Comparison of ENCODE assay signal across 2 cellular contexts in genomic region chrX:2387614-2388239, GRCh38.
TF ChIP-seq lines count a peak whose summit lies in the region.

No MANE protein-coding gene starts in this region.

TF ChIP-seq in HepG2, 621 proteins besides CTCF, POLR2A, EP300 and RAD21:
- TF ChIP-seq, protein P1, sequence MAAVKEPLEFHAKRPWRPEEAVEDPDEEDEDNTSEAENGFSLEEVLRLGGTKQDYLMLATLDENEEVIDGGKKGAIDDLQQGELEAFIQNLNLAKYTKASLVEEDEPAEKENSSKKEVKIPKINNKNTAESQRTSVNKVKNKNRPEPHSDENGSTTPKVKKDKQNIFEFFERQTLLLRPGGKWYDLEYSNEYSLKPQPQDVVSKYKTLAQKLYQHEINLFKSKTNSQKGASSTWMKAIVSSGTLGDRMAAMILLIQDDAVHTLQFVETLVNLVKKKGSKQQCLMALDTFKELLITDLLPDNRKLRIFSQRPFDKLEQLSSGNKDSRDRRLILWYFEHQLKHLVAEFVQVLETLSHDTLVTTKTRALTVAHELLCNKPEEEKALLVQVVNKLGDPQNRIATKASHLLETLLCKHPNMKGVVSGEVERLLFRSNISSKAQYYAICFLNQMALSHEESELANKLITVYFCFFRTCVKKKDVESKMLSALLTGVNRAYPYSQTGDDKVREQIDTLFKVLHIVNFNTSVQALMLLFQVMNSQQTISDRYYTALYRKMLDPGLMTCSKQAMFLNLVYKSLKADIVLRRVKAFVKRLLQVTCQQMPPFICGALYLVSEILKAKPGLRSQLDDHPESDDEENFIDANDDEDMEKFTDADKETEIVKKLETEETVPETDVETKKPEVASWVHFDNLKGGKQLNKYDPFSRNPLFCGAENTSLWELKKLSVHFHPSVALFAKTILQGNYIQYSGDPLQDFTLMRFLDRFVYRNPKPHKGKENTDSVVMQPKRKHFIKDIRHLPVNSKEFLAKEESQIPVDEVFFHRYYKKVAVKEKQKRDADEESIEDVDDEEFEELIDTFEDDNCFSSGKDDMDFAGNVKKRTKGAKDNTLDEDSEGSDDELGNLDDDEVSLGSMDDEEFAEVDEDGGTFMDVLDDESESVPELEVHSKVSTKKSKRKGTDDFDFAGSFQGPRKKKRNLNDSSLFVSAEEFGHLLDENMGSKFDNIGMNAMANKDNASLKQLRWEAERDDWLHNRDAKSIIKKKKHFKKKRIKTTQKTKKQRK (IDR thresholded peaks at IDR 0.05; ENCODE audit: low read length): no peak
- TF ChIP-seq NR2F1 (CRISPR knock-in tag; IDR thresholded peaks at IDR 0.05) (no peak), NKX3-1 (CRISPR knock-in tag; IDR thresholded peaks at IDR 0.05) (no peak), ZNF816 (CRISPR knock-in tag; IDR thresholded peaks at IDR 0.05; ENCODE audit: borderline replicate concordance) (no peak), ZNF350 (CRISPR knock-in tag; IDR thresholded peaks at IDR 0.05; ENCODE audit: borderline replicate concordance, low read depth) (no peak), ZSCAN5A (CRISPR knock-in tag; IDR thresholded peaks at IDR 0.05; ENCODE audit: borderline replicate concordance) (no peak), ZBTB26 (CRISPR knock-in tag; IDR thresholded peaks at IDR 0.05; ENCODE audit: borderline replicate concordance) (no peak), ZNF101 (CRISPR knock-in tag; IDR thresholded peaks at IDR 0.05; ENCODE audit: borderline replicate concordance, low read depth) (no peak)

TF ChIP-seq in K562, 482 proteins besides CTCF, POLR2A, EP300 and RAD21:
- no peak for TF ChIP-seq RHOXF2B (CRISPR knock-in tag; conservative IDR thresholded peaks at IDR 0.05)
- no peak for TF ChIP-seq ZNF354B (CRISPR knock-in tag; IDR thresholded peaks at IDR 0.05)
- no peak for TF ChIP-seq NFATC3 (IDR thresholded peaks at IDR 0.05)
- 0 out of 2 replicates have a peak, but pooled peaks have one; percentile 15 for TF ChIP-seq TEAD4 (IDR thresholded peaks at IDR 0.05; ENCODE audit: low read length)
- no peak for TF ChIP-seq TEAD4 (CRISPR knock-in tag; IDR thresholded peaks at IDR 0.05; ENCODE audit: borderline replicate concordance)
- no peak for TF ChIP-seq FOXA3 (CRISPR knock-in tag; conservative IDR thresholded peaks at IDR 0.05 in 1 of 2, IDR thresholded peaks at IDR 0.05 in 1 of 2)
- no peak for TF ChIP-seq TFAM (CRISPR knock-in tag; conservative IDR thresholded peaks at IDR 0.05)
- TF ChIP-seq PTBP1 (IDR thresholded peaks at IDR 0.05; ENCODE audit: low read depth, low read length): no peak
- no peak for TF ChIP-seq STAG1 (CRISPR knock-in tag; IDR thresholded peaks at IDR 0.05; ENCODE audit: borderline replicate concordance)
- TF ChIP-seq GABPB1 (CRISPR knock-in tag; IDR thresholded peaks at IDR 0.05): no peak
- peak; percentile 85 for TF ChIP-seq ZNF384 (IDR thresholded peaks at IDR 0.05; ENCODE audit: low read depth, low read length)
- no peak for TF ChIP-seq CBFA2T3 (IDR thresholded peaks at IDR 0.05)
- no peak; the same call in 1 of the 2 replicates for TF ChIP-seq NFIC (IDR thresholded peaks at IDR 0.05)
- no peak for TF ChIP-seq GABPA (tag; conservative IDR thresholded peaks at IDR 0.05; ENCODE audit: low read depth)
- no peak for TF ChIP-seq POU5F1 (IDR thresholded peaks at IDR 0.05; ENCODE audit: borderline replicate concordance, low read depth, low read length, partially characterized antibody)
